25 cellular contexts compared by ENCODE assay signal in the genomic region with DNA sequence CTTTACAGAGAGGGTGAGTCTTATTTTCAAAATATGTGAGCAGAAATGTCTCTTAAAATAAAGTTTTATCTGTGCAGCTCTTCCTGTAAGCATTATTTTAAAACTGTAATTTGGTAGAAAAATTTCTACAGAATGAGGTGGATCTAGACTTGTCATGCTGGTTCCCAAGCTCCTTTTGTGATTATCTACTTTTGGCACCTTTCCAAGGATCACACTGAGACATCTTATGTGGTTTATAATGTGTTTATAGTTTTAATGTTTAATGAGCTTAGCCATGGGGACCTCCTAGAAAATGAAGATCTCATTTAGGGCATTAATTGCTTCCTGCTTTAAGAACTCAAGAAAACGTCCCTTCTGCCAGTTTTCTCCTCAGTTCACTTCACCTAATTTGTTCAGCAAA.
"Had no signal": no experiment of that assay in that cellular context is flagged by ENCODE, and none has a peak within 500 bp of the region (broad histone marks: within the 10 kb centered on the region; RNA-seq: fewer than 3 reads in every experiment).

No MANE protein-coding gene starts in this region.

- H3K27me3 ChIP-seq: ascending aorta, brain microvascular endothelial cell, esophagus muscularis mucosa, foreskin keratinocyte, heart left ventricle, ovary had no signal

- H3K27ac ChIP-seq: ascending aorta, brain microvascular endothelial cell, esophagus muscularis mucosa, foreskin keratinocyte, heart left ventricle, ovary, skin epidermis, thoracic aorta had no signal

- H3K9me3 ChIP-seq: ascending aorta, ovary, thoracic aorta had no signal

- DNase-seq: activated CD4-positive, alpha-beta memory T cell treated with anti-CD3 and anti-CD28 coated beads, Interleukin-2, amount 10 ng/mL, durations not matched to agents 7 days and 5 days; activated CD4-positive, alpha-beta T cell treated with anti-CD3 and anti-CD28 coated beads, Interleukin-2, amount 10 ng/mL, durations not matched to agents 24 days and 14 days; activated CD4-positive, CD25-positive, alpha-beta regulatory T cell treated with anti-CD3 and anti-CD28 coated beads, Interleukin-2, amount 50 U/mL, for 72 hours; activated CD8-positive, alpha-beta memory T cell treated with anti-CD3 and anti-CD28 coated beads, Interleukin-2, amount 50 U/mL, for 48 hours; activated gamma-delta T cell; activated naive CD4-positive, alpha-beta T cell treated with anti-CD3 and anti-CD28 coated beads, Interleukin-2, amount 10 ng/mL, durations not matched to agents 7 days and 5 days; activated naive CD8-positive, alpha-beta T cell treated with anti-CD3 and anti-CD28 coated beads, Interleukin-2, amount 10 ng/mL, durations not matched to agents 7 days and 5 days; activated T-cell treated with anti-CD3 and anti-CD28 coated beads, Interleukin-2, amount 50 U/mL, for 24 hours; brain microvascular endothelial cell; central memory CD4-positive, alpha-beta T cell; endodermal cell; foreskin keratinocyte; heart left ventricle; midbrain; naive thymus-derived CD4-positive, alpha-beta T cell; ovary; stimulated activated CD4-positive, alpha-beta T cell treated with anti-CD3 and anti-CD28 coated beads, Interleukin-12 subunit alpha, Interleukin-12 subunit beta, amount 100 ng/mL, for 4 hours; stimulated activated CD4-positive, alpha-beta T cell treated with anti-CD3 and anti-CD28 coated beads, Interleukin-4, amount 100 ng/mL, for 1 hour; trophoblast cell had no signal

- H3K4me3 ChIP-seq: ascending aorta, esophagus muscularis mucosa, heart left ventricle, ovary, skin epidermis, thoracic aorta had no signal

- H3K36me3 ChIP-seq: ascending aorta, brain microvascular endothelial cell, esophagus muscularis mucosa, heart left ventricle, ovary, thoracic aorta had no signal

- H3K4me1 ChIP-seq: ascending aorta, esophagus muscularis mucosa, foreskin keratinocyte, heart left ventricle had no signal

- FAIRE-seq: urothelium cell line had no signal

- ATAC-seq: foreskin keratinocyte; heart left ventricle; naive thymus-derived CD4-positive, alpha-beta T cell; sciatic nerve had no signal
